ENCODE assay signal across 8 cellular contexts in the genomic region with DNA sequence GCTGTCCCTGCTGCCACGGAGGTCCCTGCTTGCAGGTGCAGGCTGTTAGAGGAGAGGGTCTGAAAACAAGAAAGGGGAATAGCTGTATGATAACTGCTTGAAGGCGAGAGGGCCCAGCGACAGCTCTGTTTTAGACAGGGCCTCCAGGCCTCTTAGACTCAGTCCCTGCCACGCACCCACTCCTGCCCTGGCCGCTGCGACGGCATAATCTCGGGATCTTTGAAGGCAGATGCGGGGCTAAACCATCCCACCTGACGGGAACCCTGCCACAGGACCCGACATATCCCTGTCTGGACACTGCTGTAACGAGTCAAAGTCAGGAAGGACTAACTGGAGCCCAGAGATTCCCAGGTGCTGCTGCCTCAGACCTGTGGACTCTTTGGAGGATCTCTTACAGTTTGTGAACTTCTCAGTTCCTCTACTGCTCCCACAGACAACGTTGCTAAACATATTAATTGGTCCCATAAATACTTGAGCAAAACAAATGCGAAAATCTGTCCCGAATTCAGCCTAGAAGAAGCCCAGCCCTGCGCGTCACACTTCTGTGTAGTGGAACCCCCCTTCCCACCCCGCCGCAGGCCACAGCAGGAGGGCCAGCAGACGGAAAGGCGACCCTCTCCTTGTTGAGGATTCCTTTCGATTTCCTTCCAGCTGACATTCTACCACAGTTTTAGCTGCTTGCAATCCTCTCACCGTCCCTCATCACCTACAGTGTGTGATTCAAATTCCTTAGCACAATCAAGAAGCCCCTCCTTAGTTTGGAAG. TPM values are rescaled to one million over a fixed set of nuclear protein-coding genes. Genes with fewer than 3 reads are reported as not detected.
DNase-seq lines count a peak whose midpoint lies in the region; ATAC-seq, FAIRE-seq and TF ChIP-seq lines count a peak whose summit lies in the region.

No MANE protein-coding gene starts in this region.

- H3K27ac Mint-ChIP-seq in T-helper 1 cell treated with Interleukin-12 subunit alpha and Interleukin-12 subunit beta and Interleukin-4 antibody, amounts not matched to agents 30 μg/mL and 1 μg/mL, for 36 hours = peak overlapping the region; percentile 85

- ATAC-seq in HG03039 (IDR thresholded peaks at IDR 0.05; ENCODE audit: unreplicated experiment) (peak; percentile 14), foreskin keratinocyte (peak; percentile 1), pancreas (peak; percentile 5 to 14 (median 9)), GM21619 (IDR thresholded peaks at IDR 0.05; ENCODE audit: unreplicated experiment) (no peak)

- H3K36me3 ChIP-seq in WERI-Rb-1 (peaks cover 22% of the 10 kb centered on the region), pancreas (no peaks in the 10 kb centered on the region)

- H3K4me1 Mint-ChIP-seq in T-helper 1 cell treated with Interleukin-12 subunit alpha and Interleukin-12 subunit beta and Interleukin-4 antibody, amounts not matched to agents 30 μg/mL and 1 μg/mL, for 36 hours (ENCODE audit: low read depth) = peaks cover 31% of the 10 kb centered on the region

- FAIRE-seq in pancreas (lab: Jason Lieb, UNC) = no peak

- H3K27ac ChIP-seq in WERI-Rb-1 (peak overlapping the region; percentile 99), foreskin keratinocyte (peak overlapping the region; percentile 90), pancreas (peak overlapping the region; percentile 90 to 97 (median 92))

- H3K4me1 ChIP-seq in foreskin keratinocyte = peaks cover 21% of the 10 kb centered on the region
- peaks cover 4 to 26% (median 5%) of the 10 kb centered on the region in 3 donors for H3K4me1 ChIP-seq in pancreas

- DNase-seq in T-helper 1 cell = no peak
- no peak for DNase-seq in WERI-Rb-1
- DNase-seq in foreskin keratinocyte = peak in 1 of 2 donors; percentile 22
- no peak for DNase-seq in pancreas
- no peak for DNase-seq in NCI-H774 (lab: John Stamatoyannopoulos, UW)

- WGBS in pancreas, 2 donors = 14 to 19% methylated on average over 23 of the region's 23 CpGs

- H3K27me3 ChIP-seq in WERI-Rb-1 (ENCODE audit: insufficient read depth, low read depth, severe bottlenecking) (no peaks in the 10 kb centered on the region), foreskin keratinocyte (no peaks in the 10 kb centered on the region), pancreas (no peaks in the 10 kb centered on the region)

- intact Hi-C loops in pancreas (cut with DNase I) = no loop called here

- H3K9me3 ChIP-seq in WERI-Rb-1 (ENCODE audit: severe bottlenecking) (no peaks in the 10 kb centered on the region), pancreas (no peaks in the 10 kb centered on the region)

- H3K4me3 Mint-ChIP-seq in T-helper 1 cell treated with Interleukin-12 subunit alpha and Interleukin-12 subunit beta and Interleukin-4 antibody, amounts not matched to agents 30 μg/mL and 1 μg/mL, for 36 hours = peak overlapping the region; percentile 87

- no peaks in the 10 kb centered on the region for H3K27me3 Mint-ChIP-seq in T-helper 1 cell treated with Interleukin-12 subunit alpha and Interleukin-12 subunit beta and Interleukin-4 antibody, amounts not matched to agents 30 μg/mL and 1 μg/mL, for 36 hours (ENCODE audit: low read depth)

- peaks cover 8% of the 10 kb centered on the region for H3K36me3 Mint-ChIP-seq in T-helper 1 cell treated with Interleukin-12 subunit alpha and Interleukin-12 subunit beta and Interleukin-4 antibody, amounts not matched to agents 30 μg/mL and 1 μg/mL, for 36 hours (ENCODE audit: low read depth)

- H3K4me3 ChIP-seq in WERI-Rb-1 (ENCODE audit: low read depth, low read length) (peak overlapping the region; percentile 92), pancreas (peak overlapping the region; percentile 97 to 100 (median 99))

- H3K9me3 Mint-ChIP-seq in T-helper 1 cell treated with Interleukin-12 subunit alpha and Interleukin-12 subunit beta and Interleukin-4 antibody, amounts not matched to agents 30 μg/mL and 1 μg/mL, for 36 hours = no peaks in the 10 kb centered on the region

- TF ChIP-seq CTCF in WERI-Rb-1 (IDR thresholded peaks at IDR 0.05; ENCODE audit: low read depth, low read length) (no peak), foreskin keratinocyte (conservative IDR thresholded peaks at IDR 0.05) (no peak), pancreas (IDR thresholded peaks at IDR 0.05) (no peak)

RNA-seq across cellular contexts. Expression of a gene that starts 1.0 kb away (rescaled TPM):
- total RNA-seq in foreskin keratinocyte (24.2 and 29.6 TPM in 2 replicates), pancreas (10 to 100 TPM in 1 of 6 donors, 1 to 10 TPM in 5; 6.1 to 10.6 (median 9.1) TPM)
- polyA plus RNA-seq in foreskin keratinocyte (48.6 and 53.1 TPM in 2 replicates), pancreas (10 to 100 TPM; 11.9 to 16.0 TPM)

RNA-seq across cellular contexts. Expression of a gene that starts 38.3 kb away (rescaled TPM):
- 1.2 and 2.6 TPM in 2 replicates for total RNA-seq in foreskin keratinocyte
- polyA plus RNA-seq in foreskin keratinocyte = 0.97 and 1.8 TPM in 2 replicates
- total RNA-seq in pancreas = 1 to 10 TPM; 3.1 to 8.3 (median 5.3) TPM
- 1 to 10 TPM; 2.3 TPM for polyA plus RNA-seq in pancreas
